ENCODE assay signal across 25 cellular contexts in genomic region chr12:52291267-52291935, GRCh38. TPM values are rescaled to one million over a fixed set of nuclear protein-coding genes. Genes with fewer than 3 reads are reported as not detected.
DNase-seq lines count a peak whose midpoint lies in the region; ATAC-seq, FAIRE-seq and TF ChIP-seq lines count a peak whose summit lies in the region.
"Had no signal": no experiment of that assay in that cellular context is flagged by ENCODE, and none has a peak within 500 bp of the region (broad histone marks: within the 10 kb centered on the region; RNA-seq: fewer than 3 reads in every experiment).

KRT81 (minus strand) TSS chr12:52291534; CDS start chr12:52291465, 69 bp downstream.

- no peaks in the 10 kb centered on the region for H3F3A ChIP-seq in GM23338 (replicated peaks; ENCODE audit: low read depth)

- H3K9me3 ChIP-seq in A549 (no peaks in the 10 kb centered on the region), colonic mucosa (no peaks in the 10 kb centered on the region)
- H3K9me3 ChIP-seq: prostate gland, sigmoid colon, tibial artery had no signal

- H3K36me3 Mint-ChIP-seq in GM23338 (ENCODE audit: low read depth) (no peaks in the 10 kb centered on the region), chondrocyte (ENCODE audit: low read depth) (peaks cover 6% of the 10 kb centered on the region)
- H3K36me3 Mint-ChIP-seq: activated naive CD8-positive, alpha-beta T cell had no signal

- TF ChIP-seq RAD21 in A549 (conservative IDR thresholded peaks at IDR 0.05 in 1 of 2, IDR thresholded peaks at IDR 0.05 in 1 of 2), result no peak

- WGBS in A549 (ENCODE audit: missing lambda C conversion rate), result 91% methylated on average over 23 of the region's 32 CpGs

- no peak for FAIRE-seq in A549 (lab: Jason Lieb, UNC)

- TF ChIP-seq CTCF in A549 (IDR thresholded peaks at IDR 0.05) (no peak), GM23338 (conservative IDR thresholded peaks at IDR 0.05; ENCODE audit: low read depth in 2 of 2) (0 out of 4 replicates have a peak, but pooled peaks of 1 of the 2 experiments have one; percentile 2), coronary artery (IDR thresholded peaks at IDR 0.05) (no peak), colonic mucosa (IDR thresholded peaks at IDR 0.05) (no peak), chondrocyte (IDR thresholded peaks at IDR 0.05) (no peak)

- no peaks in the 10 kb centered on the region for H3K9me2 ChIP-seq in GM23338 (ENCODE audit: insufficient read depth)

- no peaks in the 10 kb centered on the region for H3K9me3 Mint-ChIP-seq in GM23338
- H3K9me3 Mint-ChIP-seq in chondrocyte (ENCODE audit: low read depth), result no peaks in the 10 kb centered on the region
- H3K9me3 Mint-ChIP-seq: activated CD4-positive, alpha-beta memory T cell treated with anti-CD3 and anti-CD28 coated beads, Interleukin-2, amount 10 ng/mL, durations not matched to agents 7 days and 5 days had no signal

- H3K36me3 ChIP-seq in GM23338 (ENCODE audit: insufficient read depth), result no peaks in the 10 kb centered on the region
- no peaks in the 10 kb centered on the region for H3K36me3 ChIP-seq in colonic mucosa
- H3K36me3 ChIP-seq: prostate gland, sigmoid colon, tibial artery had no signal

- H3K4me1 ChIP-seq in A549 (peaks cover 29% of the 10 kb centered on the region), GM23338 (ENCODE audit: insufficient read depth) (no peaks in the 10 kb centered on the region), colonic mucosa (no peaks in the 10 kb centered on the region)
- H3K4me1 ChIP-seq: prostate gland, sigmoid colon, tibial artery had no signal

- CTCF ChIA-PET in A549 (lab: Yijun Ruan, JAX), result interaction anchor here (0.9 to 7.4 kb wide), 6 partner anchors 10 to 589 kb away, joined by 3 to 42 read pairs (median 8); no protein-coding TSS in a partner anchor

- TF ChIP-seq POLR2A in A549 (IDR thresholded peaks at IDR 0.05; ENCODE audit: low read length), result no peak

- H3K4me2 ChIP-seq in A549, result peak within 1 kb of the TSS; percentile 0; the same call in 1 of the 3 replicates
- H3K4me2 ChIP-seq in GM23338, result no peak within 1 kb of the TSS
- H3K4me2 ChIP-seq: PC-9 had no signal

- H3K9ac ChIP-seq in colonic mucosa (ENCODE audit: low read depth in 2 of 2, low read length in 2 of 2), result no peak within 1 kb of the TSS

- H3K27me3 ChIP-seq in GM23338 (ENCODE audit: insufficient read depth), result no peaks in the 10 kb centered on the region
- no peaks in the 10 kb centered on the region for H3K27me3 ChIP-seq in colonic mucosa
- H3K27me3 ChIP-seq: sigmoid colon had no signal

- H3K4me1 Mint-ChIP-seq in GM23338, result peaks cover 7% of the 10 kb centered on the region; the same call in 2 of the 3 replicates
- peaks cover 8% of the 10 kb centered on the region for H3K4me1 Mint-ChIP-seq in chondrocyte (ENCODE audit: low read depth)
- H3K4me1 Mint-ChIP-seq: T-helper 17 cell had no signal

- ATAC-seq in A549 (no peak), GM23338 (peak; percentile 55)
- ATAC-seq: left colon, T-helper 17 cell had no signal

- POLR2A ChIA-PET in A549 (lab: Yijun Ruan, JAX), result no interaction called here

- H3K27ac ChIP-seq in A549, result peak within 1 kb of the TSS; percentile 10 to 81
- no peak within 1 kb of the TSS for H3K27ac ChIP-seq in GM23338 (ENCODE audit: low read depth)
- H3K27ac ChIP-seq in coronary artery, result no peak within 1 kb of the TSS
- H3K27ac ChIP-seq in colonic mucosa, result no peak within 1 kb of the TSS
- H3K27ac ChIP-seq: epithelial cell of prostate, PC-9, prostate gland, sigmoid colon, tibial artery had no signal

- peaks cover 2% of the 10 kb centered on the region for H3K27me3 Mint-ChIP-seq in GM23338 (ENCODE audit: insufficient read depth, low read depth, poor library complexity)
- peaks cover 29% of the 10 kb centered on the region for H3K27me3 Mint-ChIP-seq in chondrocyte (ENCODE audit: low read depth)

- no peaks in the 10 kb centered on the region for H4K20me1 ChIP-seq in GM23338 (replicated peaks; ENCODE audit: insufficient read depth)

- H3K79me2 ChIP-seq in GM23338 (replicated peaks; ENCODE audit: insufficient read depth), result no peaks in the 10 kb centered on the region

- H3K4me3 ChIP-seq in A549 (no peak within 1 kb of the TSS), GM23338 (no peak within 1 kb of the TSS), coronary artery (no peak within 1 kb of the TSS), colonic mucosa (no peak within 1 kb of the TSS)
- H3K4me3 ChIP-seq: PC-9, prostate gland, sigmoid colon, tibial artery had no signal

- intact Hi-C loops in posterior vena cava (cut with DNase I), result no loop called here
- intact Hi-C loops in colonic mucosa (cut with DNase I), result no loop called here

- no peak for DNase-seq in A549 (ENCODE audit: low read depth in 1 of 2, low spot score in 1 of 2)
- DNase-seq in GM23338 (ENCODE audit: low spot score), result peak; percentile 37
- peak; percentile 52 for DNase-seq in coronary artery (ENCODE audit: low spot score)
- DNase-seq in posterior vena cava (ENCODE audit: low spot score), result peak; percentile 15
- no peak for DNase-seq in colonic mucosa
- no peak for DNase-seq in NCI-H226
- no peak for DNase-seq in chondrocyte (ENCODE audit: low spot score)
- DNase-seq: activated CD4-positive, alpha-beta memory T cell treated with anti-CD3 and anti-CD28 coated beads, Interleukin-2, amount 10 ng/mL, durations not matched to agents 7 days and 5 days; effector CD8-positive, alpha-beta T cell; GDM1; hypothalamus; left colon; NCI-H1092; NCI-H187; NK-92 treated with Interleukin-12 subunit alpha and Interleukin-12 subunit beta, amount 100 ng/mL, for 24 hours; PC-9; SHP77; sigmoid colon; stimulated activated CD4-positive, alpha-beta T cell treated with anti-CD3 and anti-CD28 coated beads, Interleukin-4, amount 100 ng/mL, for 1 hour; T-helper 17 cell; tibial artery had no signal

- peak within 1 kb of the TSS; percentile 26; the same call in 1 of the 2 replicates for H3K27ac Mint-ChIP-seq in GM23338
- H3K27ac Mint-ChIP-seq in chondrocyte (ENCODE audit: unreplicated experiment), result no peak within 1 kb of the TSS
- H3K27ac Mint-ChIP-seq: activated CD4-positive, alpha-beta memory T cell treated with anti-CD3 and anti-CD28 coated beads, Interleukin-2, amount 10 ng/mL, durations not matched to agents 7 days and 5 days; activated naive CD8-positive, alpha-beta T cell; T-helper 17 cell had no signal

- H2AFZ ChIP-seq in GM23338, result peak within 1 kb of the TSS; percentile 89
- H2AFZ ChIP-seq: PC-9 had no signal

- H3K4me3 Mint-ChIP-seq in GM23338, result no peak within 1 kb of the TSS
- no peak within 1 kb of the TSS for H3K4me3 Mint-ChIP-seq in chondrocyte (ENCODE audit: unreplicated experiment)
- H3K4me3 Mint-ChIP-seq: activated CD4-positive, alpha-beta memory T cell treated with anti-CD3 and anti-CD28 coated beads, Interleukin-2, amount 10 ng/mL, durations not matched to agents 7 days and 5 days; activated naive CD8-positive, alpha-beta T cell; T-helper 17 cell had no signal

- no peak for TF ChIP-seq EP300 in A549 (IDR thresholded peaks at IDR 0.05)

TF ChIP-seq in A549, 52 proteins besides CTCF, POLR2A, EP300 and RAD21:
- TF ChIP-seq PHF8 (IDR thresholded peaks at IDR 0.05; ENCODE audit: borderline replicate concordance, low read depth) (no peak), HOXB5 (CRISPR knock-in tag; IDR thresholded peaks at IDR 0.05) (no peak), CHD4 (IDR thresholded peaks at IDR 0.05; ENCODE audit: borderline replicate concordance) (no peak), CBX8 (IDR thresholded peaks at IDR 0.05) (no peak), CEBPB (IDR thresholded peaks at IDR 0.05) (no peak), HDAC2 (IDR thresholded peaks at IDR 0.05) (no peak), E2F6 (IDR thresholded peaks at IDR 0.05; ENCODE audit: borderline replicate concordance, low read depth) (no peak), NFE2L2 (conservative IDR thresholded peaks at IDR 0.05; ENCODE audit: low read length) (no peak)

TF ChIP-seq in GM23338, 12 proteins besides CTCF, POLR2A, EP300 and RAD21 (continues in another document):
- TF ChIP-seq JUNB (IDR thresholded peaks at IDR 0.05; ENCODE audit: unreplicated experiment) (no peak), ZNF331 (CRISPR knock-in tag; IDR thresholded peaks at IDR 0.05; ENCODE audit: low read depth) (no peak)

RNA-seq across cellular contexts. Expression of gene KRT81, which starts in this region (rescaled TPM):
- polyA plus RNA-seq in A549 (2011; rRNA removed) (1,799 and 1,935 TPM in 2 replicates), A549 (2017; fragmentation: RNase III; extraction: RNeasy Plus Mini Kit Qiagen cat#74134 plus additional on column Dnase treatment) (3,419 to 3,643 TPM (median 3,445 TPM) in 3 replicates), GM23338 (2016; fragmentation: Nextera tagmentation; extraction: Ambion mirVana) (not detected in 2 replicates)
- 4,307 and 4,853 TPM in 2 replicates for polyA plus RNA-seq in A549 (2012; cell fraction: cytosol; rRNA removed)
- 4,173 and 4,472 TPM in 2 replicates for polyA plus RNA-seq in A549 (2012; cell fraction: nucleus; rRNA removed)
- polyA minus RNA-seq in A549 (2011; rRNA and poly(A)+ RNA removed), result 632 and 835 TPM in 2 replicates
- total RNA-seq in GM23338 (2014; rRNA removed; shearing (Covaris generic)), result not detected in 2 replicates
- total RNA-seq in posterior vena cava (not detected), colonic mucosa (under 1 TPM in 1 of 2 donors, not detected in 1; 0.77 TPM), chondrocyte (1.1 to 2.2 TPM (median 1.3 TPM) in 3 replicates)
- total RNA-seq: activated CD4-positive, alpha-beta memory T cell treated with anti-CD3 and anti-CD28 coated beads, Interleukin-2, amount 10 ng/mL, durations not matched to agents 7 days and 5 days; glomerular endothelial cell; left colon; T-helper 17 cell had no signal

Comparison
In these comparisons a context has a peak if more than half of its experiments do, and no peak if none do; other contexts are left out.
1. RNA of gene KRT81 (polyA plus RNA-seq): 1,799 to 4,853 TPM in A549; not detected in GM23338; every median in the first group is over 1,000 times any median in the second.
2. Peak in DNase-seq and ATAC-seq in GM23338; RNA of the gene not detected or under 1 TPM.
3. Peak in DNase-seq in posterior vena cava; RNA of the gene not detected or under 1 TPM.
4. H3K27ac ChIP-seq: peak in A549 (2 of 2); none in GM23338 (single experiment), coronary artery (0 of 2) and colonic mucosa (single experiment).